ENCODE assay signal across 6 cellular contexts in the genomic region with DNA sequence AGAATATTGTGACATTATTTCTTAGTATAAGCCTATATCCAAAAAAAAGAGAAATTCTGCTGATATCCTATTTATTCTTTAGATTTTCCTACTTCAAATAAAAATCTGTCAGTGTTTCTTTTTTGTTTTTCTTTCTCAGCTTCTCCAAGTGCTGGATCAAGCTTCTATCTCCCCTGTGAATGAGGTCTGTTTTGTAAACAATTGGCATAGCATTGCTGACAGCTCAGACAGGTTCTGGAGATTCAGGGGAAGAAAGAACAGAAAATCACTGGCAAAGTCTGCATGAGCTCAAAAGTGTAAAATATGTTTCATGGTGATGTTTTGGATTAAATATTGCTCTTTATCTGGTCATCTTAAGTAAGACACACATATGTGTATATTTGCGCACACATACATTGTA.
"Had no signal": no experiment of that assay in that cellular context is flagged by ENCODE, and none has a peak within 500 bp of the region (broad histone marks: within the 10 kb centered on the region; RNA-seq: fewer than 3 reads in every experiment).

No MANE protein-coding gene starts in this region.

- H3K27ac ChIP-seq: HL-60 had no signal

- FAIRE-seq: HepG2, HTR-8/SVneo, K562 had no signal

- DNase-seq: IMR-90, KBM-7 had no signal

- H3K4me3 ChIP-seq: K562 had no signal
